In genomic region chr17:624341-624860, GRCh38 we compare ENCODE assay signal across 17 cellular contexts.
A peak's percentile ranks its signal among the peaks of the same experiment; 100 is the strongest.
DNase-seq lines count a peak whose midpoint lies in the region; ATAC-seq and TF ChIP-seq lines count a peak whose summit lies in the region.
"Had no signal": no experiment of that assay in that cellular context is flagged by ENCODE, and none has a peak within 500 bp of the region (broad histone marks: within the 10 kb centered on the region; RNA-seq: fewer than 3 reads in every experiment).

No MANE protein-coding gene starts in this region.

- H3K9me3 Mint-ChIP-seq in CD4-positive, alpha-beta T cell = no peaks in the 10 kb centered on the region
- H3K9me3 Mint-ChIP-seq: CD8-positive, alpha-beta T cell had no signal

- intact Hi-C loops in right cardiac atrium (cut with DNase I) (no loop called here), Right ventricle myocardium inferior (cut with DNase I) (no loop called here)
- intact Hi-C loops in CD4-positive, alpha-beta T cell (cut with DNase I, micrococcal nuclease) = loop anchor here in 1 of 2 experiments (10.0 kb wide), 1 partner anchor 60 kb away; no protein-coding TSS in a partner anchor

- no peaks in the 10 kb centered on the region for H3K4me1 Mint-ChIP-seq in CD4-positive, alpha-beta T cell (ENCODE audit: low read depth)

- no peaks in the 10 kb centered on the region for H3K9me3 ChIP-seq in right cardiac atrium (ENCODE audit: control insufficient read depth, low read length)
- H3K9me3 ChIP-seq in CD4-positive, alpha-beta T cell (ENCODE audit: control insufficient read depth, low read length) = no peaks in the 10 kb centered on the region

- H3K4me3 Mint-ChIP-seq in CD4-positive, alpha-beta T cell = no peak overlapping the region
- H3K4me3 Mint-ChIP-seq: CD8-positive, alpha-beta T cell had no signal

- peak in 1 of 2 donors; percentile 62 for ATAC-seq in right cardiac atrium
- ATAC-seq in Right ventricle myocardium inferior = no peak
- ATAC-seq in GM19463 (IDR thresholded peaks at IDR 0.05; ENCODE audit: unreplicated experiment) = no peak
- no peak for ATAC-seq in HG02759 (IDR thresholded peaks at IDR 0.05; ENCODE audit: unreplicated experiment)
- ATAC-seq in CD4-positive, alpha-beta T cell (ENCODE audit: poor library complexity) = no peak
- ATAC-seq: CD8-positive, alpha-beta T cell had no signal

- H3K36me3 Mint-ChIP-seq in CD4-positive, alpha-beta T cell (ENCODE audit: low read depth) = peaks cover 87% of the 10 kb centered on the region

- WGBS in right cardiac atrium = 71% methylated on average over 9 of the region's 9 CpGs

- H3K27ac ChIP-seq in right cardiac atrium (ENCODE audit: low read length) = peak overlapping the region; percentile 76
- no peak overlapping the region for H3K27ac ChIP-seq in CD4-positive, alpha-beta T cell (ENCODE audit: low read depth, low read length)
- H3K27ac ChIP-seq: RWPE1 had no signal

- no peak overlapping the region for H3K4me3 ChIP-seq in right cardiac atrium (ENCODE audit: low read length)

- CTCF ChIA-PET in CD4-positive, alpha-beta T cell (lab: Charles Lee) = no interaction called here

- H3K27me3 Mint-ChIP-seq in CD4-positive, alpha-beta T cell = no peaks in the 10 kb centered on the region

- H3K27ac Mint-ChIP-seq in CD4-positive, alpha-beta T cell = no peak overlapping the region
- H3K27ac Mint-ChIP-seq: CD8-positive, alpha-beta T cell had no signal

- no peak for TF ChIP-seq CTCF in CD4-positive, alpha-beta T cell (IDR thresholded peaks at IDR 0.05)

- H3K27me3 ChIP-seq in right cardiac atrium (ENCODE audit: control insufficient read depth, insufficient read depth) = no peaks in the 10 kb centered on the region
- H3K27me3 ChIP-seq in CD4-positive, alpha-beta T cell (ENCODE audit: control insufficient read depth, insufficient read depth, low read length) = no peaks in the 10 kb centered on the region

- H3K4me1 ChIP-seq in right cardiac atrium (ENCODE audit: control insufficient read depth, insufficient read depth, low read length) = no peaks in the 10 kb centered on the region

- POLR2A ChIA-PET in CD4-positive, alpha-beta T cell (lab: Charles Lee) = interaction anchor here (0.7 kb wide), 1 partner anchor 212 kb away, joined by 5 read pairs; no protein-coding TSS in a partner anchor

- no peak for DNase-seq in right cardiac atrium
- no peak for DNase-seq in Right ventricle myocardium inferior (ENCODE audit: missing footprints)
- DNase-seq in dermis blood vessel endothelial cell = peak; percentile 72
- peak; percentile 47 for DNase-seq in globus pallidus (ENCODE audit: low spot score)
- DNase-seq in CD4-positive, alpha-beta T cell = no peak
- DNase-seq: ACHN; CD8-positive, alpha-beta T cell; DMS153; EL; HCEC 1CT; NCI-H1436 treated with DMSO at 0.1 percent for 48 hours; NCI-H2081 treated with DMSO at 0.1 percent for 48 hours; NCI-H226; NCI-H526 had no signal

Comparison
In these comparisons a context has a peak if more than half of its experiments do, and no peak if none do; other contexts are left out.
1. DNase-seq: peak in dermis blood vessel endothelial cell (single experiment) and globus pallidus (single experiment); none in right cardiac atrium (0 of 3), Right ventricle myocardium inferior (single experiment) and CD4-positive, alpha-beta T cell (0 of 10).